ENCODE assay signal across 1 cellular context in the genomic region with DNA sequence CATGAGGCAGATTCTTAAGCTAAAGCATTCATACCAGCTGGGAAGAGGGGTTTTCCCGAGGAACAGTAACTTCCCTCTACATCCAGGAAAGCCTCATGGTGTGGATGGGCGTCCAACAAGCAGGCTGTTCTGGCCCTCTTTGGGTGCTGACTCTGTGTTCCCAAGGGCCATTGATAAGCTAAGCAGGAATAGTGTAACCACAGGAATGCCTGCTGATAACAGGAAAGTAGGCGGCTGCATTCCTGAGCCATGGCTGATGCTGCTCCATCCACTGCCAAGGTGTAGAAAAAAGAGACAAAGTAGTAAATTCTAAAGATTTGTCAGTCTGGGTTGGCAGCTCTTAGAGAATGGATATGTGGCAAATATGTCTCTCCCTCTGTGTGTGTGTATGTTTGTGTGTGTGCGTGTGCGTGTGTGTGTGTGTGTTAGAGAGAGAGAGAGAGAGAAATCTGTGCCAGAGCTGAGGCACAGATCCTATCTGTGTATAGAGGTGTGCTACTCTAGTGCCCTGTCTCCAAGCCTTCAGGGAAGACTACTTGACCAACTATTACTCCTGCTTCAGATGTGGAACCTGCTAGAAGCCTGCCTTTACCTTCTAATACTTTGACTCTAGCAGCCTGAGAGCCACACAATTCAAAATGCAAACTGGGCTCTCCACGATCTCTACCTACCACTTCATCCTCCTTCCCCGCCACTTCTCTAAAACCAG.
TF ChIP-seq lines count a peak whose summit lies in the region.

No MANE protein-coding gene starts in this region.

TF ChIP-seq in HEK293, 187 proteins besides CTCF, POLR2A, EP300 and RAD21 (continued from another document):
- TF ChIP-seq, protein P1, sequence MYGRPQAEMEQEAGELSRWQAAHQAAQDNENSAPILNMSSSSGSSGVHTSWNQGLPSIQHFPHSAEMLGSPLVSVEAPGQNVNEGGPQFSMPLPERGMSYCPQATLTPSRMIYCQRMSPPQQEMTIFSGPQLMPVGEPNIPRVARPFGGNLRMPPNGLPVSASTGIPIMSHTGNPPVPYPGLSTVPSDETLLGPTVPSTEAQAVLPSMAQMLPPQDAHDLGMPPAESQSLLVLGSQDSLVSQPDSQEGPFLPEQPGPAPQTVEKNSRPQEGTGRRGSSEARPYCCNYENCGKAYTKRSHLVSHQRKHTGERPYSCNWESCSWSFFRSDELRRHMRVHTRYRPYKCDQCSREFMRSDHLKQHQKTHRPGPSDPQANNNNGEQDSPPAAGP (tag by site-specific recombination; IDR thresholded peaks at IDR 0.05): no peak
